Comparison of ENCODE assay signal across 2 cellular contexts in the genomic region with DNA sequence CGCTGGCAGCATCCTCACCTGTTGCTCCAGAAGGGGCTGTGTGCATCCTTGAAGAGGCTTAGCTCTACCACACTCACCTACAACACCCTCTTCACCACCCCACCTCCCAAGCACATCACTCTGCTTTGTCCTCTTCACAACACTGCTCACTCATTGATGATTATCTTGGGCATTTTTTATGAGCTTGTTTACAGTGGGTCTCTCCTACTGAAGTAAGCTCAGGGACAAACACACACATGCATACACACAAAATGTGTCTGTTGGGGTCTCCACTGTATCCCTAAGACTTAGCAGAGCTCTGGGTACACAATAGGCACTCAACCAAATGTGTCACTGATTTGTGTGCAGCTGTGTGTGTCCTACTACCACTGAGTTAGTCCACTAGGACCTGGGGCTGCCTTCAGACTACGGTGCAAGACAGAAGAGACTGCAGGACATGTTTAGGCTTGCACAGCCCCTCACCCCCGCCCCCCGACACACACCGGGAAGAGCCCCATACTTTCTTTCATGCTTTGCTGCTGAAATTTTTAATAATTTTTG.
TF ChIP-seq lines count a peak whose summit lies in the region.

No MANE protein-coding gene starts in this region.

TF ChIP-seq in HepG2, 621 proteins besides CTCF, POLR2A, EP300 and RAD21:
- TF ChIP-seq SMARCC2 (IDR thresholded peaks at IDR 0.05) = no peak
- no peak for TF ChIP-seq AGO1 (IDR thresholded peaks at IDR 0.05; ENCODE audit: low read depth, low read length, poor library complexity, severe bottlenecking)
- TF ChIP-seq ZNF577 (CRISPR knock-in tag; IDR thresholded peaks at IDR 0.05; ENCODE audit: borderline replicate concordance, low read depth) = no peak
- no peak for TF ChIP-seq CC2D1A (CRISPR knock-in tag; IDR thresholded peaks at IDR 0.05)
- TF ChIP-seq NR2F6 (IDR thresholded peaks at IDR 0.05) = no peak
- no peak for TF ChIP-seq NR2F6 (CRISPR knock-in tag; IDR thresholded peaks at IDR 0.05)
- TF ChIP-seq, protein P1, sequence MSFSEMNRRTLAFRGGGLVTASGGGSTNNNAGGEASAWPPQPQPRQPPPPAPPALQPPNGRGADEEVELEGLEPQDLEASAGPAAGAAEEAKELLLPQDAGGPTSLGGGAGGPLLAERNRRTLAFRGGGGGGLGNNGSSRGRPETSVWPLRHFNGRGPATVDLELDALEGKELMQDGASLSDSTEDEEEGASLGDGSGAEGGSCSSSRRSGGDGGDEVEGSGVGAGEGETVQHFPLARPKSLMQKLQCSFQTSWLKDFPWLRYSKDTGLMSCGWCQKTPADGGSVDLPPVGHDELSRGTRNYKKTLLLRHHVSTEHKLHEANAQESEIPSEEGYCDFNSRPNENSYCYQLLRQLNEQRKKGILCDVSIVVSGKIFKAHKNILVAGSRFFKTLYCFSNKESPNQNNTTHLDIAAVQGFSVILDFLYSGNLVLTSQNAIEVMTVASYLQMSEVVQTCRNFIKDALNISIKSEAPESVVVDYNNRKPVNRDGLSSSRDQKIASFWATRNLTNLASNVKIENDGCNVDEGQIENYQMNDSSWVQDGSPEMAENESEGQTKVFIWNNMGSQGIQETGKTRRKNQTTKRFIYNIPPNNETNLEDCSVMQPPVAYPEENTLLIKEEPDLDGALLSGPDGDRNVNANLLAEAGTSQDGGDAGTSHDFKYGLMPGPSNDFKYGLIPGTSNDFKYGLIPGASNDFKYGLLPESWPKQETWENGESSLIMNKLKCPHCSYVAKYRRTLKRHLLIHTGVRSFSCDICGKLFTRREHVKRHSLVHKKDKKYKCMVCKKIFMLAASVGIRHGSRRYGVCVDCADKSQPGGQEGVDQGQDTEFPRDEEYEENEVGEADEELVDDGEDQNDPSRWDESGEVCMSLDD (CRISPR knock-in tag; IDR thresholded peaks at IDR 0.05; ENCODE audit: borderline replicate concordance) = no peak
- TF ChIP-seq, protein P2, sequence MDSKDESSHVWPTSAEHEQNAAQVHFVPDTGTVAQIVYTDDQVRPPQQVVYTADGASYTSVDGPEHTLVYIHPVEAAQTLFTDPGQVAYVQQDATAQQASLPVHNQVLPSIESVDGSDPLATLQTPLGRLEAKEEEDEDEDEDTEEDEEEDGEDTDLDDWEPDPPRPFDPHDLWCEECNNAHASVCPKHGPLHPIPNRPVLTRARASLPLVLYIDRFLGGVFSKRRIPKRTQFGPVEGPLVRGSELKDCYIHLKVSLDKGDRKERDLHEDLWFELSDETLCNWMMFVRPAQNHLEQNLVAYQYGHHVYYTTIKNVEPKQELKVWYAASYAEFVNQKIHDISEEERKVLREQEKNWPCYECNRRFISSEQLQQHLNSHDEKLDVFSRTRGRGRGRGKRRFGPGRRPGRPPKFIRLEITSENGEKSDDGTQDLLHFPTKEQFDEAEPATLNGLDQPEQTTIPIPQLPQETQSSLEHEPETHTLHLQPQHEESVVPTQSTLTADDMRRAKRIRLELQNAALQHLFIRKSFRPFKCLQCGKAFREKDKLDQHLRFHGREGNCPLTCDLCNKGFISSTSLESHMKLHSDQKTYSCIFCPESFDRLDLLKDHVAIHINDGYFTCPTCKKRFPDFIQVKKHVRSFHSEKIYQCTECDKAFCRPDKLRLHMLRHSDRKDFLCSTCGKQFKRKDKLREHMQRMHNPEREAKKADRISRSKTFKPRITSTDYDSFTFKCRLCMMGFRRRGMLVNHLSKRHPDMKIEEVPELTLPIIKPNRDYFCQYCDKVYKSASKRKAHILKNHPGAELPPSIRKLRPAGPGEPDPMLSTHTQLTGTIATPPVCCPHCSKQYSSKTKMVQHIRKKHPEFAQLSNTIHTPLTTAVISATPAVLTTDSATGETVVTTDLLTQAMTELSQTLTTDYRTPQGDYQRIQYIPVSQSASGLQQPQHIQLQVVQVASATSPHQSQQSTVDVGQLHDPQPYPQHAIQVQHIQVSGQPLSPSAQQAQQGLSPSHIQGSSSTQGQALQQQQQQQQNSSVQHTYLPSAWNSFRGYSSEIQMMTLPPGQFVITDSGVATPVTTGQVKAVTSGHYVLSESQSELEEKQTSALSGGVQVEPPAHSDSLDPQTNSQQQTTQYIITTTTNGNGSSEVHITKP (CRISPR knock-in tag; IDR thresholded peaks at IDR 0.05; ENCODE audit: low read depth) = no peak
- TF ChIP-seq SOX13 (IDR thresholded peaks at IDR 0.05) = no peak
- no peak for TF ChIP-seq SOX13 (CRISPR knock-in tag; conservative IDR thresholded peaks at IDR 0.05 in 1 of 2, IDR thresholded peaks at IDR 0.05 in 1 of 2)

TF ChIP-seq in K562, 482 proteins besides CTCF, POLR2A, EP300 and RAD21:
- TF ChIP-seq WHSC1 (IDR thresholded peaks at IDR 0.05; ENCODE audit: low read length) = no peak
- TF ChIP-seq, protein P3, sequence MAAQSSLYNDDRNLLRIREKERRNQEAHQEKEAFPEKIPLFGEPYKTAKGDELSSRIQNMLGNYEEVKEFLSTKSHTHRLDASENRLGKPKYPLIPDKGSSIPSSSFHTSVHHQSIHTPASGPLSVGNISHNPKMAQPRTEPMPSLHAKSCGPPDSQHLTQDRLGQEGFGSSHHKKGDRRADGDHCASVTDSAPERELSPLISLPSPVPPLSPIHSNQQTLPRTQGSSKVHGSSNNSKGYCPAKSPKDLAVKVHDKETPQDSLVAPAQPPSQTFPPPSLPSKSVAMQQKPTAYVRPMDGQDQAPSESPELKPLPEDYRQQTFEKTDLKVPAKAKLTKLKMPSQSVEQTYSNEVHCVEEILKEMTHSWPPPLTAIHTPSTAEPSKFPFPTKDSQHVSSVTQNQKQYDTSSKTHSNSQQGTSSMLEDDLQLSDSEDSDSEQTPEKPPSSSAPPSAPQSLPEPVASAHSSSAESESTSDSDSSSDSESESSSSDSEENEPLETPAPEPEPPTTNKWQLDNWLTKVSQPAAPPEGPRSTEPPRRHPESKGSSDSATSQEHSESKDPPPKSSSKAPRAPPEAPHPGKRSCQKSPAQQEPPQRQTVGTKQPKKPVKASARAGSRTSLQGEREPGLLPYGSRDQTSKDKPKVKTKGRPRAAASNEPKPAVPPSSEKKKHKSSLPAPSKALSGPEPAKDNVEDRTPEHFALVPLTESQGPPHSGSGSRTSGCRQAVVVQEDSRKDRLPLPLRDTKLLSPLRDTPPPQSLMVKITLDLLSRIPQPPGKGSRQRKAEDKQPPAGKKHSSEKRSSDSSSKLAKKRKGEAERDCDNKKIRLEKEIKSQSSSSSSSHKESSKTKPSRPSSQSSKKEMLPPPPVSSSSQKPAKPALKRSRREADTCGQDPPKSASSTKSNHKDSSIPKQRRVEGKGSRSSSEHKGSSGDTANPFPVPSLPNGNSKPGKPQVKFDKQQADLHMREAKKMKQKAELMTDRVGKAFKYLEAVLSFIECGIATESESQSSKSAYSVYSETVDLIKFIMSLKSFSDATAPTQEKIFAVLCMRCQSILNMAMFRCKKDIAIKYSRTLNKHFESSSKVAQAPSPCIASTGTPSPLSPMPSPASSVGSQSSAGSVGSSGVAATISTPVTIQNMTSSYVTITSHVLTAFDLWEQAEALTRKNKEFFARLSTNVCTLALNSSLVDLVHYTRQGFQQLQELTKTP (IDR thresholded peaks at IDR 0.05; ENCODE audit: low read depth in 1 of 2, partially characterized antibody in 2 of 2) = no peak
- no peak for TF ChIP-seq BCOR (IDR thresholded peaks at IDR 0.05)
- TF ChIP-seq POLR2AphosphoS5 (IDR thresholded peaks at IDR 0.05; ENCODE audit: control insufficient read depth, insufficient read depth, low read depth, low read length) = no peak
- TF ChIP-seq, protein P4, sequence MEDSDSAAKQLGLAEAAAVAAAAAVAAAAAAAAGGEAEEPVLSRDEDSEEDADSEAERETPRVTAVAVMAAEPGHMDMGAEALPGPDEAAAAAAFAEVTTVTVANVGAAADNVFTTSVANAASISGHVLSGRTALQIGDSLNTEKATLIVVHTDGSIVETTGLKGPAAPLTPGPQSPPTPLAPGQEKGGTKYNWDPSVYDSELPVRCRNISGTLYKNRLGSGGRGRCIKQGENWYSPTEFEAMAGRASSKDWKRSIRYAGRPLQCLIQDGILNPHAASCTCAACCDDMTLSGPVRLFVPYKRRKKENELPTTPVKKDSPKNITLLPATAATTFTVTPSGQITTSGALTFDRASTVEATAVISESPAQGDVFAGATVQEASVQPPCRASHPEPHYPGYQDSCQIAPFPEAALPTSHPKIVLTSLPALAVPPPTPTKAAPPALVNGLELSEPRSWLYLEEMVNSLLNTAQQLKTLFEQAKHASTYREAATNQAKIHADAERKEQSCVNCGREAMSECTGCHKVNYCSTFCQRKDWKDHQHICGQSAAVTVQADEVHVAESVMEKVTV (CRISPR knock-in tag; IDR thresholded peaks at IDR 0.05) = no peak
- no peak for TF ChIP-seq DIDO1 (tag; IDR thresholded peaks at IDR 0.05; ENCODE audit: low read depth)
- TF ChIP-seq FOXK2 (conservative IDR thresholded peaks at IDR 0.05 in 1 of 2, IDR thresholded peaks at IDR 0.05 in 1 of 2; ENCODE audit: low read depth in 2 of 2) = peak; percentile 61 to 64; a peak in 3 of 4 replicates
